Comparison of ENCODE assay signal across 1 cellular context in the genomic region with DNA sequence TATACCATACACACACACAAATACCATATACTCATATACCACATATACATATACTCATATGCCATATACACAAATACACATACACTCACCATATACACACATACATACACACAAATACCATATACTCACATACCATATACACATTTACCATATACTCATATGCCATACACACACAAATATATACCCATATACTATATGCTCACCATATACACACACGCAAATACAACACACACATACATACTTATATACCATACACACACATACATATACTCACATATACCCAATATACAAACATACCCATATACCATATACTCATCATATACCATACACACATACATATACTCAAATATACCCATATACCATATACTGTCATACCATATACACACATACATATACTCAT.
TF ChIP-seq lines count a peak whose summit lies in the region.

No MANE protein-coding gene starts in this region.

TF ChIP-seq in HepG2, 621 proteins besides CTCF, POLR2A, EP300 and RAD21 (continued from another document):
- no peak for TF ChIP-seq NR2F6 (IDR thresholded peaks at IDR 0.05)
- TF ChIP-seq NR2F6 (CRISPR knock-in tag; IDR thresholded peaks at IDR 0.05) = no peak
- no peak for TF ChIP-seq ZNF776 (CRISPR knock-in tag; IDR thresholded peaks at IDR 0.05)
- no peak for TF ChIP-seq SOX6 (IDR thresholded peaks at IDR 0.05)
- TF ChIP-seq SOX6 (CRISPR knock-in tag; IDR thresholded peaks at IDR 0.05) = no peak
- TF ChIP-seq, protein P1, sequence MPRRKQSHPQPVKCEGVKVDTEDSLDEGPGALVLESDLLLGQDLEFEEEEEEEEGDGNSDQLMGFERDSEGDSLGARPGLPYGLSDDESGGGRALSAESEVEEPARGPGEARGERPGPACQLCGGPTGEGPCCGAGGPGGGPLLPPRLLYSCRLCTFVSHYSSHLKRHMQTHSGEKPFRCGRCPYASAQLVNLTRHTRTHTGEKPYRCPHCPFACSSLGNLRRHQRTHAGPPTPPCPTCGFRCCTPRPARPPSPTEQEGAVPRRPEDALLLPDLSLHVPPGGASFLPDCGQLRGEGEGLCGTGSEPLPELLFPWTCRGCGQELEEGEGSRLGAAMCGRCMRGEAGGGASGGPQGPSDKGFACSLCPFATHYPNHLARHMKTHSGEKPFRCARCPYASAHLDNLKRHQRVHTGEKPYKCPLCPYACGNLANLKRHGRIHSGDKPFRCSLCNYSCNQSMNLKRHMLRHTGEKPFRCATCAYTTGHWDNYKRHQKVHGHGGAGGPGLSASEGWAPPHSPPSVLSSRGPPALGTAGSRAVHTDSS (CRISPR knock-in tag; conservative IDR thresholded peaks at IDR 0.05) = no peak
- no peak for TF ChIP-seq ZNF652 (CRISPR knock-in tag; IDR thresholded peaks at IDR 0.05; ENCODE audit: borderline replicate concordance, low read depth)
- no peak for TF ChIP-seq KLF16 (CRISPR knock-in tag; IDR thresholded peaks at IDR 0.05)
- TF ChIP-seq, protein P2, sequence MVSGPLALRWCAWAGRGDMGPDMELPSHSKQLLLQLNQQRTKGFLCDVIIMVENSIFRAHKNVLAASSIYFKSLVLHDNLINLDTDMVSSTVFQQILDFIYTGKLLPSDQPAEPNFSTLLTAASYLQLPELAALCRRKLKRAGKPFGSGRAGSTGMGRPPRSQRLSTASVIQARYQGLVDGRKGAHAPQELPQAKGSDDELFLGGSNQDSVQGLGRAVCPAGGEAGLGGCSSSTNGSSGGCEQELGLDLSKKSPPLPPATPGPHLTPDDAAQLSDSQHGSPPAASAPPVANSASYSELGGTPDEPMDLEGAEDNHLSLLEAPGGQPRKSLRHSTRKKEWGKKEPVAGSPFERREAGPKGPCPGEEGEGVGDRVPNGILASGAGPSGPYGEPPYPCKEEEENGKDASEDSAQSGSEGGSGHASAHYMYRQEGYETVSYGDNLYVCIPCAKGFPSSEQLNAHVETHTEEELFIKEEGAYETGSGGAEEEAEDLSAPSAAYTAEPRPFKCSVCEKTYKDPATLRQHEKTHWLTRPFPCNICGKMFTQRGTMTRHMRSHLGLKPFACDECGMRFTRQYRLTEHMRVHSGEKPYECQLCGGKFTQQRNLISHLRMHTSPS (CRISPR knock-in tag; IDR thresholded peaks at IDR 0.05; ENCODE audit: low read depth) = no peak
- no peak for TF ChIP-seq ZNF101 (CRISPR knock-in tag; IDR thresholded peaks at IDR 0.05; ENCODE audit: borderline replicate concordance, low read depth)
- 0 out of 2 replicates have a peak, but pooled peaks have one; percentile 75 for TF ChIP-seq PLRG1 (conservative IDR thresholded peaks at IDR 0.05)
- TF ChIP-seq ZNF564 (CRISPR knock-in tag; IDR thresholded peaks at IDR 0.05) = no peak
- no peak for TF ChIP-seq ZNF335 (CRISPR knock-in tag; IDR thresholded peaks at IDR 0.05)
- no peak for TF ChIP-seq ZSCAN9 (CRISPR knock-in tag; IDR thresholded peaks at IDR 0.05; ENCODE audit: borderline replicate concordance)
- 0 out of 2 replicates have a peak, but pooled peaks have one; percentile 24 for TF ChIP-seq FOXP1 (IDR thresholded peaks at IDR 0.05)
- TF ChIP-seq FOXP1 (CRISPR knock-in tag; IDR thresholded peaks at IDR 0.05) = no peak
- TF ChIP-seq ZNF781 (CRISPR knock-in tag; IDR thresholded peaks at IDR 0.05; ENCODE audit: borderline replicate concordance, not compliant biosample characterization) = no peak
- TF ChIP-seq, protein P3, sequence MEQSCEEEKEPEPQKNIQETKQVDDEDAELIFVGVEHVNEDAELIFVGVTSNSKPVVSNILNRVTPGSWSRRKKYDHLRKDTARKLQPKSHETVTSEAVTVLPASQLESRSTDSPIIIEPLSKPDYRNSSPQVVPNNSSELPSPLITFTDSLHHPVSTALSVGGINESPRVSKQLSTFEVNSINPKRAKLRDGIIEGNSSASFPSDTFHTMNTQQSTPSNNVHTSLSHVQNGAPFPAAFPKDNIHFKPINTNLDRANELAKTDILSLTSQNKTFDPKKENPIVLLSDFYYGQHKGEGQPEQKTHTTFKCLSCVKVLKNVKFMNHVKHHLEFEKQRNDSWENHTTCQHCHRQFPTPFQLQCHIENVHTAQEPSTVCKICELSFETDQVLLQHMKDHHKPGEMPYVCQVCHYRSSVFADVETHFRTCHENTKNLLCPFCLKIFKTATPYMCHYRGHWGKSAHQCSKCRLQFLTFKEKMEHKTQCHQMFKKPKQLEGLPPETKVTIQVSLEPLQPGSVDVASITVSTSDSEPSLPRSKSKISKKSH (CRISPR knock-in tag; IDR thresholded peaks at IDR 0.05; ENCODE audit: borderline replicate concordance) = no peak
- TF ChIP-seq ZNF614 (CRISPR knock-in tag; IDR thresholded peaks at IDR 0.05; ENCODE audit: borderline replicate concordance) = no peak
- no peak for TF ChIP-seq ZSCAN22 (CRISPR knock-in tag; IDR thresholded peaks at IDR 0.05)
- no peak for TF ChIP-seq ZNF225 (CRISPR knock-in tag; IDR thresholded peaks at IDR 0.05)
- peak; percentile 40; the same call in 1 of the 2 replicates for TF ChIP-seq JUNB (CRISPR knock-in tag; IDR thresholded peaks at IDR 0.05; ENCODE audit: borderline replicate concordance)
- no peak for TF ChIP-seq ZFX (CRISPR knock-in tag; IDR thresholded peaks at IDR 0.05; ENCODE audit: low read depth)
- TF ChIP-seq PHB2 (IDR thresholded peaks at IDR 0.05; ENCODE audit: partially characterized antibody) = peak; percentile 87
